ENCODE assay signal across 8 cellular contexts in genomic region chr2:100984892-100985307, GRCh38. TPM values are rescaled to one million over a fixed set of nuclear protein-coding genes. Genes with fewer than 3 reads are reported as not detected.
DNase-seq lines count a peak whose midpoint lies in the region; TF ChIP-seq lines count a peak whose summit lies in the region.

No MANE protein-coding gene starts in this region.

- H3K4me1 Mint-ChIP-seq in activated naive CD8-positive, alpha-beta T cell treated with anti-CD3 and anti-CD28 coated beads for 36 hours: peaks cover 3% of the 10 kb centered on the region
- peaks cover 4% of the 10 kb centered on the region for H3K4me1 Mint-ChIP-seq in progenitor cell of endocrine pancreas (ENCODE audit: low read depth)

- H3K9me3 ChIP-seq in cardiac muscle cell (ENCODE audit: low read depth) (no peaks in the 10 kb centered on the region), uterus (no peaks in the 10 kb centered on the region)

- no peak overlapping the region for H3K27ac ChIP-seq in cardiac muscle cell
- H3K27ac ChIP-seq in uterus: peak overlapping the region in 1 of 2 donors; percentile 64

- intact Hi-C loops in uterus (cut with DNase I; ENCODE audit: low total_unique reads): loop anchor here (10.0 kb wide), 1 partner anchor 280 kb away; no protein-coding TSS in a partner anchor

- H3K4me3 ChIP-seq in cardiac muscle cell (no peak overlapping the region), uterus (no peak overlapping the region)

- DNase-seq in SIG-M5 treated with dmso at 0.1 percent for 504 hours (lab: John Stamatoyannopoulos, UW; ENCODE audit: unreplicated experiment) (peak; percentile 66), SIG-M5 (lab: John Stamatoyannopoulos, UW) (no peak), LHCN-M2 (ENCODE audit: low read depth) (peak; percentile 58), SKM-1 treated with dmso at 0.1 percent for 144 hours (lab: John Stamatoyannopoulos, UW; ENCODE audit: unreplicated experiment) (peak; percentile 58), cardiac muscle cell (ENCODE audit: low read depth in 1 of 2, low spot score in 1 of 2) (peak; percentile 82 to 83), progenitor cell of endocrine pancreas (ENCODE audit: low spot score, unreplicated experiment) (peak; percentile 67), uterus (peak; percentile 76 to 83)
- peak; percentile 67 for DNase-seq in activated naive CD8-positive, alpha-beta T cell treated with anti-CD3 and anti-CD28 coated beads for 36 hours

- H3K9me3 Mint-ChIP-seq in activated naive CD8-positive, alpha-beta T cell treated with anti-CD3 and anti-CD28 coated beads for 36 hours: no peaks in the 10 kb centered on the region
- no peaks in the 10 kb centered on the region for H3K9me3 Mint-ChIP-seq in progenitor cell of endocrine pancreas (ENCODE audit: low read depth)

- TF ChIP-seq CTCF in cardiac muscle cell (IDR thresholded peaks at IDR 0.05; ENCODE audit: low read depth, low read length): peak; percentile 86
- peak; percentile 93 for TF ChIP-seq CTCF in progenitor cell of endocrine pancreas (IDR thresholded peaks at IDR 0.05; ENCODE audit: unreplicated experiment)
- peak; percentile 90 to 95 (median 92) for TF ChIP-seq CTCF in uterus (IDR thresholded peaks at IDR 0.05)

- no peaks in the 10 kb centered on the region for H3K36me3 ChIP-seq in cardiac muscle cell
- H3K36me3 ChIP-seq in uterus: no peaks in the 10 kb centered on the region

- no peak for TF ChIP-seq POLR2A in uterus (IDR thresholded peaks at IDR 0.05)

- H3K4me1 ChIP-seq in cardiac muscle cell (ENCODE audit: low read depth): no peaks in the 10 kb centered on the region
- no peaks in the 10 kb centered on the region for H3K4me1 ChIP-seq in uterus

- H3K36me3 Mint-ChIP-seq in activated naive CD8-positive, alpha-beta T cell treated with anti-CD3 and anti-CD28 coated beads for 36 hours: no peaks in the 10 kb centered on the region
- no peaks in the 10 kb centered on the region for H3K36me3 Mint-ChIP-seq in progenitor cell of endocrine pancreas (ENCODE audit: insufficient read depth)

- no peak overlapping the region for H3K27ac Mint-ChIP-seq in activated naive CD8-positive, alpha-beta T cell treated with anti-CD3 and anti-CD28 coated beads for 36 hours
- no peak overlapping the region for H3K27ac Mint-ChIP-seq in progenitor cell of endocrine pancreas

- no peaks in the 10 kb centered on the region for H3K27me3 Mint-ChIP-seq in activated naive CD8-positive, alpha-beta T cell treated with anti-CD3 and anti-CD28 coated beads for 36 hours
- H3K27me3 Mint-ChIP-seq in progenitor cell of endocrine pancreas: peaks cover 14% of the 10 kb centered on the region

- H3K4me3 Mint-ChIP-seq in activated naive CD8-positive, alpha-beta T cell treated with anti-CD3 and anti-CD28 coated beads for 36 hours: no peak overlapping the region
- H3K4me3 Mint-ChIP-seq in progenitor cell of endocrine pancreas (ENCODE audit: low read depth): no peak overlapping the region

- H3K27me3 ChIP-seq in cardiac muscle cell (no peaks in the 10 kb centered on the region), uterus (no peaks in the 10 kb centered on the region)

RNA-seq across cellular contexts. Expression of gene RPL31, which starts 17.2 kb away (rescaled TPM):
- 466 and 736 TPM in 2 replicates for total RNA-seq in LHCN-M2 (2014; rRNA removed)
- polyA plus RNA-seq in LHCN-M2 (2012): 2,800 TPM
- total RNA-seq in activated naive CD8-positive, alpha-beta T cell treated with anti-CD3 and anti-CD28 coated beads for 36 hours: 1,000 to 10,000 TPM; 1,614 to 1,628 TPM
- 458 and 1,156 TPM in 2 replicates for total RNA-seq in cardiac muscle cell
- 1,385 and 1,508 TPM in 2 replicates for polyA plus RNA-seq in cardiac muscle cell
- 1,632 and 1,719 TPM in 2 replicates for total RNA-seq in progenitor cell of endocrine pancreas
- total RNA-seq in uterus: 1,000 to 10,000 TPM in 3 of 4 donors, 100 to 1,000 TPM in 1; 918 to 2,301 (median 1,306) TPM
